21 cellular contexts compared by ENCODE assay signal in the genomic region with DNA sequence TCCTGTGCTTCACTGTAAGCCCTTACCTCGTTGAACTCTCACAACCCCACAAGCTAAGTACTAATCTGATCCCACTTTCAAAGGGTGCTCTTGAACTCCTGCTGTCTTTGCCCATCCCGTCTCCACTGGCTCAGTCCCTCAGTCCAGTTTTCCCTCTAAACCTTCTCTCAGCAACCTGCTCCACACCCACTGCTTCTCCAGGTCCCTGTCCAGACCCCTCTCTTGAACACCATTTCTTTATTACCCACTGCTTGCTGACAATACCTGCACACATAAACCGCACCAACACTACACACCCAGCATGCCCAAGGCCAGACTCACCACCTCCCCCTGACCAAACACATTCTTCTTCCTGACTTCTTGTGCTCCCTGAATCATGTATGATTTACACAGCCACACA.
"Had no signal": no experiment of that assay in that cellular context is flagged by ENCODE, and none has a peak within 500 bp of the region (broad histone marks: within the 10 kb centered on the region; RNA-seq: fewer than 3 reads in every experiment).

No MANE protein-coding gene starts in this region.

- H3K27me3 ChIP-seq: esophagus muscularis mucosa, gastrocnemius medialis, neural progenitor cell, pancreas, right lobe of liver, testis, transverse colon had no signal

- H3K36me3 ChIP-seq: esophagus muscularis mucosa, gastrocnemius medialis, neural progenitor cell, pancreas, prostate gland, right lobe of liver, transverse colon had no signal

- H3K27me3 Mint-ChIP-seq: central memory CD8-positive, alpha-beta T cell had no signal

- H3K36me3 Mint-ChIP-seq: immature natural killer cell; naive thymus-derived CD8-positive, alpha-beta T cell; neural progenitor cell; stimulated activated naive B cell treated with anti-CD40 and anti-IgM and Interleukin-4, amounts not matched to agents 10 μg/mL and 1 μg/mL and 100 μg/mL, for 72 hours had no signal

- H3K9me3 ChIP-seq: esophagus muscularis mucosa, gastrocnemius medialis, mucosa of descending colon, pancreas, prostate gland, right lobe of liver, testis, transverse colon had no signal

- H3K4me3 ChIP-seq: esophagus muscularis mucosa, gastrocnemius medialis, mucosa of descending colon, neural progenitor cell, pancreas, prostate gland, right lobe of liver, testis, transverse colon had no signal

- H3K4me3 Mint-ChIP-seq: central memory CD8-positive, alpha-beta T cell; immature natural killer cell; naive thymus-derived CD8-positive, alpha-beta T cell; neural progenitor cell; stimulated activated naive B cell treated with anti-CD40 and anti-IgM and Interleukin-4, amounts not matched to agents 10 μg/mL and 1 μg/mL and 100 μg/mL, for 72 hours; stimulated activated naive CD8-positive, alpha-beta T cell treated with anti-CD3 and anti-CD28 coated beads, Interleukin-15, amount 100 ng/mL, for 72 hours had no signal

- ATAC-seq: mucosa of descending colon; naive thymus-derived CD8-positive, alpha-beta T cell; pancreas; right lobe of liver; stimulated activated naive B cell treated with anti-CD40 and anti-IgM and Interleukin-4, amounts not matched to agents 10 μg/mL and 1 μg/mL and 100 μg/mL, for 72 hours; stimulated activated naive CD8-positive, alpha-beta T cell treated with anti-CD3 and anti-CD28 coated beads, Interleukin-15, amount 100 ng/mL, for 72 hours had no signal

- DNase-seq: effector memory CD4-positive, alpha-beta T cell; gastrocnemius medialis; immature natural killer cell; kidney; left cardiac atrium; mucosa of descending colon; naive thymus-derived CD8-positive, alpha-beta T cell; nucleus accumbens; pancreas; right lobe of liver; stimulated activated CD4-positive, alpha-beta T cell treated with anti-CD3 and anti-CD28 coated beads, Interleukin-4, amount 100 ng/mL, for 1 hour; stimulated activated CD8-positive, alpha-beta memory T cell treated with anti-CD3 and anti-CD28 coated beads, Interleukin-4, amount 100 ng/mL, for 48 hours; stimulated activated naive B cell treated with anti-CD40 and anti-IgM and Interleukin-4, amounts not matched to agents 10 μg/mL and 1 μg/mL and 100 μg/mL, for 72 hours; stimulated activated naive CD8-positive, alpha-beta T cell treated with anti-CD3 and anti-CD28 coated beads, Interleukin-15, amount 100 ng/mL, for 72 hours; testis; transverse colon had no signal

- H3K4me1 Mint-ChIP-seq: central memory CD8-positive, alpha-beta T cell; immature natural killer cell; naive thymus-derived CD8-positive, alpha-beta T cell; stimulated activated naive B cell treated with anti-CD40 and anti-IgM and Interleukin-4, amounts not matched to agents 10 μg/mL and 1 μg/mL and 100 μg/mL, for 72 hours; stimulated activated naive CD8-positive, alpha-beta T cell treated with anti-CD3 and anti-CD28 coated beads, Interleukin-15, amount 100 ng/mL, for 72 hours had no signal

- H3K4me1 ChIP-seq: prostate gland, right lobe of liver, transverse colon had no signal

- H3K9me3 Mint-ChIP-seq: central memory CD8-positive, alpha-beta T cell; immature natural killer cell; naive thymus-derived CD8-positive, alpha-beta T cell; neural progenitor cell; stimulated activated naive B cell treated with anti-CD40 and anti-IgM and Interleukin-4, amounts not matched to agents 10 μg/mL and 1 μg/mL and 100 μg/mL, for 72 hours; stimulated activated naive CD8-positive, alpha-beta T cell treated with anti-CD3 and anti-CD28 coated beads, Interleukin-15, amount 100 ng/mL, for 72 hours had no signal

- H3K27ac Mint-ChIP-seq: immature natural killer cell; naive thymus-derived CD8-positive, alpha-beta T cell; neural progenitor cell; stimulated activated naive B cell treated with anti-CD40 and anti-IgM and Interleukin-4, amounts not matched to agents 10 μg/mL and 1 μg/mL and 100 μg/mL, for 72 hours; stimulated activated naive CD8-positive, alpha-beta T cell treated with anti-CD3 and anti-CD28 coated beads, Interleukin-15, amount 100 ng/mL, for 72 hours had no signal

- H3K27ac ChIP-seq: epithelial cell of prostate, esophagus muscularis mucosa, neural progenitor cell, pancreas, prostate gland, right lobe of liver, testis, transverse colon had no signal
